Comparison of ENCODE assay signal across 8 cellular contexts in the genomic region with DNA sequence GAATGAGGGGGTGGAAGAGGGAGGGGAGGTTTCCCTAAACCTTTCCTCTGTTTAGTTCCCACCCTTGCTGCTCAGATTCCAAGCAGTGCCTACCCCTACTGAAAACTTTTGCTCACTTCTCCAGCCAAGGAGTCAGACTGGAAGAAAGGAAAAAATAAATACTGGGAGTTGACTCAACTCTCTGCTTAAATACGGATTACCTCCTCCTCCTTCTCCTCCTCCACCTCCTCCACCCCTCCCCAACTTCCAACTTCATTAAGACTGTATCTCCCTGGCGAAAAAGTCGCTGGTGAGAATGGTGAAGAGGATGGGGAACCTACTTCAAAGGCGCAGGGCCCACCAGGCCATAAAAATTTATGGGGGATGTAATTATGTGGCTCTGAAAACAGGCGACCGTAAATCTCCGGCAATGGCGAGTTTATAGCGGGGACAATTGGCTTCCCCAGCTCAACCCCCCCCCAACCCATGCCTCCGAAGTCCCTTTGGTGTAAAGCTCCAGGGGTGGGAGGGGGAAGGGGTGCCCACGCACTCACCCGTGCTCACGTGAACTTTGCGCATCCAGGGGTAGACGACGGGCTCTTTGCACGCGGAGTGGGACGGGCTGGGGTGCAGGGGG. TPM values are rescaled to one million over a fixed set of nuclear protein-coding genes. Genes with fewer than 3 reads are reported as not detected.
A peak's percentile ranks its signal among the peaks of the same experiment; 100 is the strongest.
DNase-seq lines count a peak whose midpoint lies in the region; ATAC-seq and TF ChIP-seq lines count a peak whose summit lies in the region.

No MANE protein-coding gene starts in this region.

- H3K9me3 Mint-ChIP-seq in effector memory CD8-positive, alpha-beta T cell: no peaks in the 10 kb centered on the region
- no peaks in the 10 kb centered on the region for H3K9me3 Mint-ChIP-seq in progenitor cell of endocrine pancreas (ENCODE audit: low read depth)

- POLR2A ChIA-PET in GM10248 (lab: Yijun Ruan, JAX): interaction anchor here (0.7 kb wide), 1 partner anchor 492 kb away, joined by 3 read pairs; no protein-coding TSS in a partner anchor

- peak overlapping the region; percentile 53 to 92 for H3K27ac Mint-ChIP-seq in effector memory CD8-positive, alpha-beta T cell
- peak overlapping the region; percentile 49 for H3K27ac Mint-ChIP-seq in progenitor cell of endocrine pancreas

- H3K4me1 Mint-ChIP-seq in effector memory CD8-positive, alpha-beta T cell (ENCODE audit: low read depth in 2 of 2): peaks cover 13 to 20% of the 10 kb centered on the region in 2 donors
- H3K4me1 Mint-ChIP-seq in progenitor cell of endocrine pancreas (ENCODE audit: low read depth): peaks cover 11% of the 10 kb centered on the region

- DNase-seq in GM13977 (ENCODE audit: low spot score): peak; percentile 66
- peak; percentile 11 for DNase-seq in NCI-H1105 treated with DMSO at 0.1 percent for 48 hours (lab: John Stamatoyannopoulos, UW)
- no peak for DNase-seq in effector memory CD8-positive, alpha-beta T cell
- no peak for DNase-seq in progenitor cell of endocrine pancreas (ENCODE audit: low spot score, unreplicated experiment)
- no peak for DNase-seq in GM10248 (ENCODE audit: extremely low spot score)
- no peak for DNase-seq in NCI-H774 (lab: John Stamatoyannopoulos, UW)
- DNase-seq in Kasumi-1 (lab: John Stamatoyannopoulos, UW): no peak
- DNase-seq in NCI-H446 (lab: John Stamatoyannopoulos, UW): no peak

- in situ Hi-C loops in GM13977 (cut with MboI; ENCODE audit: low pct_unique_long_range_greater_than_20kb, low sequenced_read_pairs, unreplicated experiment): no loop called here

- H3K27me3 Mint-ChIP-seq in effector memory CD8-positive, alpha-beta T cell: peaks cover 33 to 39% of the 10 kb centered on the region in 2 donors
- peaks cover 55% of the 10 kb centered on the region for H3K27me3 Mint-ChIP-seq in progenitor cell of endocrine pancreas

- H3K36me3 Mint-ChIP-seq in effector memory CD8-positive, alpha-beta T cell (ENCODE audit: insufficient read depth): peaks cover 9% of the 10 kb centered on the region
- H3K36me3 Mint-ChIP-seq in progenitor cell of endocrine pancreas (ENCODE audit: insufficient read depth): no peaks in the 10 kb centered on the region

- CTCF ChIA-PET in GM10248 (lab: Yijun Ruan, JAX): interaction anchor here (1.5 to 3.7 kb wide), 2 partner anchors 10 to 11 kb away, joined by 5 to 13 read pairs; no protein-coding TSS in a partner anchor

- TF ChIP-seq CTCF in GM13977 (IDR thresholded peaks at IDR 0.05; ENCODE audit: extremely low read depth, insufficient read depth, missing control alignments) (no peak), progenitor cell of endocrine pancreas (IDR thresholded peaks at IDR 0.05; ENCODE audit: unreplicated experiment) (no peak), GM10248 (IDR thresholded peaks at IDR 0.05; ENCODE audit: control extremely low read depth, extremely low read depth, low read depth, missing control alignments) (no peak)

- ATAC-seq in effector memory CD8-positive, alpha-beta T cell (replicated peaks): peak; percentile 22

- H3K4me3 Mint-ChIP-seq in effector memory CD8-positive, alpha-beta T cell: peak overlapping the region; percentile 90 to 94
- H3K4me3 Mint-ChIP-seq in progenitor cell of endocrine pancreas (ENCODE audit: low read depth): peak overlapping the region; percentile 63

RNA-seq across cellular contexts. Expression of a gene that starts 0.7 kb away (rescaled TPM):
- total RNA-seq in progenitor cell of endocrine pancreas: 3.4 and 6.0 TPM in 2 replicates

RNA-seq across cellular contexts. Expression of a gene that starts 12.6 kb away (rescaled TPM):
- 19.4 and 32.1 TPM in 2 replicates for total RNA-seq in progenitor cell of endocrine pancreas

RNA-seq across cellular contexts. Expression of a gene that starts 16.1 kb away (rescaled TPM):
- total RNA-seq in progenitor cell of endocrine pancreas: 2.1 and 5.6 TPM in 2 replicates

RNA-seq across cellular contexts. Expression of a gene that starts 27.3 kb away (rescaled TPM):
- 0.96 and 3.1 TPM in 2 replicates for total RNA-seq in progenitor cell of endocrine pancreas

RNA-seq across cellular contexts. Expression of a gene that starts 32.5 kb away (rescaled TPM):
- total RNA-seq in progenitor cell of endocrine pancreas: 15.2 and 19.8 TPM in 2 replicates

Comparison
In these comparisons a context has a peak if more than half of its experiments do, and no peak if none do; other contexts are left out.
1. DNase-seq: peak in GM13977 (single experiment) and NCI-H1105 treated with DMSO at 0.1 percent for 48 hours (single experiment); none in effector memory CD8-positive, alpha-beta T cell (0 of 3), progenitor cell of endocrine pancreas (single experiment), GM10248 (single experiment), NCI-H774 (single experiment), Kasumi-1 (0 of 2) and NCI-H446 (0 of 2).